In genomic region chr15:73683257-73683623, GRCh38 we compare ENCODE assay signal across 11 cellular contexts. TPM values are rescaled to one million over a fixed set of nuclear protein-coding genes. Genes with fewer than 3 reads are reported as not detected.
DNase-seq lines count a peak whose midpoint lies in the region; ATAC-seq and TF ChIP-seq lines count a peak whose summit lies in the region.
"Had no signal": no experiment of that assay in that cellular context is flagged by ENCODE, and none has a peak within 500 bp of the region (broad histone marks: within the 10 kb centered on the region; RNA-seq: fewer than 3 reads in every experiment).

No MANE protein-coding gene starts in this region.

- POLR2A ChIA-PET in activated CD4-positive, alpha-beta T cell treated with anti-CD3 and anti-CD28 coated beads for 36 hours (lab: Charles Lee): no interaction called here
- POLR2A ChIA-PET in activated CD4-positive, alpha-beta T cell treated with anti-CD3 and anti-CD28 coated beads, Interleukin-2, amount 10 ng/mL, durations not matched to agents 7 days and 5 days (lab: Charles Lee): interaction anchor here (0.6 kb wide), 1 partner anchor 74 kb away, joined by 3 read pairs; no protein-coding TSS in a partner anchor

- H3K27me3 ChIP-seq in gastroesophageal sphincter (no peaks in the 10 kb centered on the region), skeletal muscle tissue (ENCODE audit: control insufficient read depth in 3 of 3, insufficient read depth in 3 of 3, low read length in 3 of 3) (no peaks in the 10 kb centered on the region)

- H3K9me3 ChIP-seq in T-helper 17 cell (ENCODE audit: control insufficient read depth, low read length, poor library complexity, severe bottlenecking): no peaks in the 10 kb centered on the region
- no peaks in the 10 kb centered on the region for H3K9me3 ChIP-seq in gastroesophageal sphincter
- H3K9me3 ChIP-seq in skeletal muscle tissue (ENCODE audit: control insufficient read depth in 3 of 3, low read length in 3 of 3): no peaks in the 10 kb centered on the region

- H3K27ac ChIP-seq in gastroesophageal sphincter (peak overlapping the region in 3 of 4 donors; percentile 80 to 87 (median 87)), skeletal muscle tissue (ENCODE audit: low read depth, low read length) (peak overlapping the region; percentile 80)

- DNase-seq in activated CD4-positive, alpha-beta T cell treated with anti-CD3 and anti-CD28 coated beads for 36 hours: no peak
- DNase-seq in activated CD4-positive, alpha-beta T cell treated with anti-CD3 and anti-CD28 coated beads, Interleukin-2, amount 10 ng/mL, durations not matched to agents 7 days and 5 days: no peak
- DNase-seq in T-helper 17 cell (no peak), NCI-H446 treated with DMSO at 0.1 percent for 48 hours (lab: John Stamatoyannopoulos, UW) (no peak), kidney tubule cell (ENCODE audit: low spot score) (no peak)
- DNase-seq: activated naive CD8-positive, alpha-beta T cell treated with anti-CD3 and anti-CD28 coated beads, Interleukin-2, amount 10 ng/mL, durations not matched to agents 7 days and 5 days; NCI-H1436 treated with DMSO at 0.1 percent for 48 hours; stimulated activated naive CD4-positive, alpha-beta T cell had no signal

- no peak for TF ChIP-seq EP300 in gastroesophageal sphincter (IDR thresholded peaks at IDR 0.05)

- no peak overlapping the region for H3K27ac Mint-ChIP-seq in activated CD4-positive, alpha-beta T cell treated with anti-CD3 and anti-CD28 coated beads for 36 hours
- no peak overlapping the region for H3K27ac Mint-ChIP-seq in activated CD4-positive, alpha-beta T cell treated with anti-CD3 and anti-CD28 coated beads, Interleukin-2, amount 10 ng/mL, durations not matched to agents 7 days and 5 days
- peak overlapping the region; percentile 60 for H3K27ac Mint-ChIP-seq in T-helper 17 cell
- H3K27ac Mint-ChIP-seq: activated naive CD8-positive, alpha-beta T cell treated with anti-CD3 and anti-CD28 coated beads, Interleukin-2, amount 10 ng/mL, durations not matched to agents 7 days and 5 days had no signal

- TF ChIP-seq CTCF in gastroesophageal sphincter (IDR thresholded peaks at IDR 0.05): no peak

- no peak for ATAC-seq in activated CD4-positive, alpha-beta T cell treated with anti-CD3 and anti-CD28 coated beads for 36 hours
- no peak for ATAC-seq in T-helper 17 cell
- no peak for ATAC-seq in gastroesophageal sphincter
- ATAC-seq in GM19467 (IDR thresholded peaks at IDR 0.05; ENCODE audit: unreplicated experiment): no peak

- no peaks in the 10 kb centered on the region for H3K36me3 ChIP-seq in gastroesophageal sphincter
- H3K36me3 ChIP-seq in skeletal muscle tissue (ENCODE audit: control insufficient read depth in 3 of 3, insufficient read depth in 3 of 3, low read length in 3 of 3): no peaks in the 10 kb centered on the region

- TF ChIP-seq POLR2A in gastroesophageal sphincter (IDR thresholded peaks at IDR 0.05): no peak

- H3K4me3 ChIP-seq in gastroesophageal sphincter (no peak overlapping the region), skeletal muscle tissue (ENCODE audit: low read length in 3 of 3) (peak overlapping the region in 1 of 3 donors; percentile 22)

- H3K4me3 Mint-ChIP-seq in activated CD4-positive, alpha-beta T cell treated with anti-CD3 and anti-CD28 coated beads for 36 hours: peak overlapping the region; percentile 59
- no peak overlapping the region for H3K4me3 Mint-ChIP-seq in activated CD4-positive, alpha-beta T cell treated with anti-CD3 and anti-CD28 coated beads, Interleukin-2, amount 10 ng/mL, durations not matched to agents 7 days and 5 days
- H3K4me3 Mint-ChIP-seq in T-helper 17 cell: peak overlapping the region; percentile 82

- H3K4me1 Mint-ChIP-seq in activated CD4-positive, alpha-beta T cell treated with anti-CD3 and anti-CD28 coated beads for 36 hours: peaks cover 33% of the 10 kb centered on the region
- H3K4me1 Mint-ChIP-seq in activated CD4-positive, alpha-beta T cell treated with anti-CD3 and anti-CD28 coated beads, Interleukin-2, amount 10 ng/mL, durations not matched to agents 7 days and 5 days: peaks cover 5% of the 10 kb centered on the region
- H3K4me1 Mint-ChIP-seq in T-helper 17 cell: peaks cover 15% of the 10 kb centered on the region

- intact Hi-C loops in activated CD4-positive, alpha-beta T cell treated with anti-CD3 and anti-CD28 coated beads for 36 hours (cut with DNase I, micrococcal nuclease): no loop called here

- WGBS in gastroesophageal sphincter (ENCODE audit: low coverage in 1 of 2), 2 donors: 67 to 70% methylated on average over 2 of the region's 5 CpGs

- CTCF ChIA-PET in activated CD4-positive, alpha-beta T cell treated with anti-CD3 and anti-CD28 coated beads for 36 hours (lab: Charles Lee): interaction anchor here (1.1 to 1.7 kb wide), 4 partner anchors 9 to 48 kb away, joined by 3 to 8 read pairs (median 5); no protein-coding TSS in a partner anchor
- CTCF ChIA-PET in activated CD4-positive, alpha-beta T cell treated with anti-CD3 and anti-CD28 coated beads, Interleukin-2, amount 10 ng/mL, durations not matched to agents 7 days and 5 days (lab: Charles Lee): interaction anchor here (0.5 to 2.7 kb wide), 6 partner anchors 11 to 1682 kb away, joined by 3 to 12 read pairs (median 4); no protein-coding TSS in a partner anchor

- H3K4me1 ChIP-seq in gastroesophageal sphincter: peaks cover 0 to 51% (median 23%) of the 10 kb centered on the region in 3 donors
- H3K4me1 ChIP-seq in skeletal muscle tissue (ENCODE audit: control insufficient read depth in 3 of 3, insufficient read depth in 3 of 3, low read length in 3 of 3): peaks cover 31 to 38% (median 36%) of the 10 kb centered on the region in 3 donors

- peak overlapping the region in 2 of 3 donors; percentile 74 to 80 for H3K9ac ChIP-seq in skeletal muscle tissue (ENCODE audit: low read depth in 1 of 3, low read length in 3 of 3)

- no peaks in the 10 kb centered on the region for H3K9me3 Mint-ChIP-seq in activated CD4-positive, alpha-beta T cell treated with anti-CD3 and anti-CD28 coated beads for 36 hours (ENCODE audit: low read depth)
- H3K9me3 Mint-ChIP-seq in activated CD4-positive, alpha-beta T cell treated with anti-CD3 and anti-CD28 coated beads, Interleukin-2, amount 10 ng/mL, durations not matched to agents 7 days and 5 days: no peaks in the 10 kb centered on the region
- H3K9me3 Mint-ChIP-seq: activated naive CD8-positive, alpha-beta T cell treated with anti-CD3 and anti-CD28 coated beads, Interleukin-2, amount 10 ng/mL, durations not matched to agents 7 days and 5 days had no signal

- no peaks in the 10 kb centered on the region for H3K36me3 Mint-ChIP-seq in activated CD4-positive, alpha-beta T cell treated with anti-CD3 and anti-CD28 coated beads for 36 hours (ENCODE audit: low read depth)
- H3K36me3 Mint-ChIP-seq in activated CD4-positive, alpha-beta T cell treated with anti-CD3 and anti-CD28 coated beads, Interleukin-2, amount 10 ng/mL, durations not matched to agents 7 days and 5 days (ENCODE audit: low read depth): no peaks in the 10 kb centered on the region
- H3K36me3 Mint-ChIP-seq in T-helper 17 cell (ENCODE audit: low read depth): peaks cover 3% of the 10 kb centered on the region
- H3K36me3 Mint-ChIP-seq: activated naive CD8-positive, alpha-beta T cell treated with anti-CD3 and anti-CD28 coated beads, Interleukin-2, amount 10 ng/mL, durations not matched to agents 7 days and 5 days had no signal

- H3K27me3 Mint-ChIP-seq in activated CD4-positive, alpha-beta T cell treated with anti-CD3 and anti-CD28 coated beads for 36 hours: peaks cover 58% of the 10 kb centered on the region
- H3K27me3 Mint-ChIP-seq in activated CD4-positive, alpha-beta T cell treated with anti-CD3 and anti-CD28 coated beads, Interleukin-2, amount 10 ng/mL, durations not matched to agents 7 days and 5 days: peaks cover 64% of the 10 kb centered on the region
- H3K27me3 Mint-ChIP-seq in T-helper 17 cell: peaks cover 69% of the 10 kb centered on the region

RNA-seq across cellular contexts. Expression of gene CD276, which starts 0.9 kb away (rescaled TPM):
- 1 to 10 TPM; 2.6 to 3.0 TPM for total RNA-seq in activated CD4-positive, alpha-beta T cell treated with anti-CD3 and anti-CD28 coated beads for 36 hours
- under 1 TPM; 0.37 to 0.96 TPM for total RNA-seq in activated CD4-positive, alpha-beta T cell treated with anti-CD3 and anti-CD28 coated beads, Interleukin-2, amount 10 ng/mL, durations not matched to agents 7 days and 5 days
- total RNA-seq in T-helper 17 cell (not detected), gastroesophageal sphincter (10 to 100 TPM; 34.7 to 61.5 (median 48.0) TPM), skeletal muscle tissue (40.7 TPM)

RNA-seq across cellular contexts. Expression of gene NPTN, which starts 50.1 kb away (rescaled TPM):
- 10 to 100 TPM; 43.5 to 73.4 TPM for total RNA-seq in activated CD4-positive, alpha-beta T cell treated with anti-CD3 and anti-CD28 coated beads for 36 hours
- total RNA-seq in activated CD4-positive, alpha-beta T cell treated with anti-CD3 and anti-CD28 coated beads, Interleukin-2, amount 10 ng/mL, durations not matched to agents 7 days and 5 days: 10 to 100 TPM; 41.4 to 50.6 TPM
- total RNA-seq in T-helper 17 cell (10 to 100 TPM; 25.0 to 48.5 TPM), gastroesophageal sphincter (100 to 1,000 TPM; 261 to 338 (median 333) TPM), skeletal muscle tissue (43.3 TPM)

Comparison
In these comparisons a context has a peak if more than half of its experiments do, and no peak if none do; other contexts are left out.
1. RNA of gene CD276, which starts 0.9 kb away (total RNA-seq): 34.7 to 61.5 TPM in gastroesophageal sphincter and 40.7 TPM in skeletal muscle tissue (single experiment); 2.6 to 3.0 TPM in activated CD4-positive, alpha-beta T cell treated with anti-CD3 and anti-CD28 coated beads for 36 hours, 0.37 to 0.96 TPM in activated CD4-positive, alpha-beta T cell treated with anti-CD3 and anti-CD28 coated beads, Interleukin-2, amount 10 ng/mL, durations not matched to agents 7 days and 5 days and not detected in T-helper 17 cell; every median in the first group is over 4 times any median in the second.